Comparison of ENCODE assay signal across 8 cellular contexts in the genomic region with DNA sequence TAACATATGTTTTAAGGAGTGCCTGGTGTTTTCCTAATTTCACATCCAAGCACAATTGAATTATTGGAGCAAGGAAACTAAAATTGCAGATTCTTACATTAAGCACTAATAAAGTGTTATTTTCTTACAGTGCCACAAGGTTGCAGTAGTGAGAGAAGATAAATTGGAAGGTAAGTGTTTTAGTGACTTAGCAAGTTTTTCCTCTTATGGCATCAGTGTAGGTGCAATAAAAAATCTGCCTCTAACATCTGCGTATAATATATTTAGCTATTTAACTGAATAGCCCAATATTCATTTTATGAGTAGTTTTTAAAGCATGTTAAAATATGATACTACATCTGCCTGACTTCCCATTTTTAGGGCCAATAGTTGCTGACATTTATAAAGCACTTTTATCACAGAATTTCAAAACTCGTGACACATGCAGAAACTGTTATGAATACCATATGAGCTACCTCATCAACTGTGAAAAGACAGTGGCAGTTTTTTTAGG. TPM values are rescaled to one million over a fixed set of nuclear protein-coding genes. Genes with fewer than 3 reads are reported as not detected.
DNase-seq lines count a peak whose midpoint lies in the region; ATAC-seq and TF ChIP-seq lines count a peak whose summit lies in the region.

No MANE protein-coding gene starts in this region.

- H3K9me3 Mint-ChIP-seq in activated naive CD4-positive, alpha-beta T cell treated with anti-CD3 and anti-CD28 coated beads, Interleukin-2, amount 50 U/mL, for 72 hours = no peaks in the 10 kb centered on the region

- no peak overlapping the region for H3K27ac Mint-ChIP-seq in activated naive CD4-positive, alpha-beta T cell treated with anti-CD3 and anti-CD28 coated beads, Interleukin-2, amount 50 U/mL, for 72 hours

- CTCF ChIA-PET in GM10248 (lab: Yijun Ruan, JAX) = interaction anchor here (0.8 to 2.6 kb wide), 8 partner anchors 11 to 121 kb away, joined by 3 to 13 read pairs (median 4); no protein-coding TSS in a partner anchor

- peak; percentile 92 for ATAC-seq in omental fat pad (ENCODE audit: low FRiP score)
- ATAC-seq in activated naive CD4-positive, alpha-beta T cell treated with anti-CD3 and anti-CD28 coated beads, Interleukin-2, amount 50 U/mL, for 72 hours = no peak

- POLR2A ChIA-PET in GM10248 (lab: Yijun Ruan, JAX) = no interaction called here

- DNase-seq in GM10248 (ENCODE audit: extremely low spot score) (peak; percentile 31), NCI-H69 (lab: John Stamatoyannopoulos, UW) (peak; percentile 49), epithelial cell of proximal tubule (ENCODE audit: low read depth) (no peak), omental fat pad (ENCODE audit: low spot score) (no peak), mesenteric fat pad (ENCODE audit: low spot score) (no peak)
- DNase-seq in effector CD8-positive, alpha-beta T cell (lab: John Stamatoyannopoulos, UW) = no peak
- no peak for DNase-seq in activated naive CD4-positive, alpha-beta T cell treated with anti-CD3 and anti-CD28 coated beads, Interleukin-2, amount 50 U/mL, for 72 hours (ENCODE audit: low spot score in 2 of 2)
- DNase-seq in stimulated activated naive CD4-positive, alpha-beta T cell (lab: John Stamatoyannopoulos, UW) = no peak

- peak; percentile 34 for TF ChIP-seq CTCF in GM10248 (IDR thresholded peaks at IDR 0.05; ENCODE audit: control extremely low read depth, extremely low read depth, low read depth, missing control alignments)
- TF ChIP-seq CTCF in epithelial cell of proximal tubule (conservative IDR thresholded peaks at IDR 0.05; ENCODE audit: low read depth, low read length) = peak; percentile 53
- TF ChIP-seq CTCF in omental fat pad (IDR thresholded peaks at IDR 0.05) = no peak

- H3K4me3 ChIP-seq in epithelial cell of proximal tubule (ENCODE audit: low read depth, low read length) = no peak overlapping the region

- H3K36me3 Mint-ChIP-seq in activated naive CD4-positive, alpha-beta T cell treated with anti-CD3 and anti-CD28 coated beads, Interleukin-2, amount 50 U/mL, for 72 hours = peaks cover 3 to 5% of the 10 kb centered on the region in 2 donors

RNA-seq across cellular contexts. Expression of gene POLD3, which starts 19.0 kb away (rescaled TPM):
- total RNA-seq in epithelial cell of proximal tubule (16.7 and 18.8 TPM in 2 replicates), omental fat pad (10 to 100 TPM in 3 of 4 donors, 1 to 10 TPM in 1; 9.7 to 17.5 (median 12.1) TPM), mesenteric fat pad (12.5 TPM)
- total RNA-seq in activated naive CD4-positive, alpha-beta T cell treated with anti-CD3 and anti-CD28 coated beads, Interleukin-2, amount 50 U/mL, for 72 hours = 10 to 100 TPM; 65.9 to 79.3 TPM

Comparison
In these comparisons a context has a peak if more than half of its experiments do, and no peak if none do; other contexts are left out.
1. DNase-seq: peak in GM10248 (single experiment) and NCI-H69 (single experiment); none in epithelial cell of proximal tubule (single experiment), omental fat pad (single experiment), effector CD8-positive, alpha-beta T cell (single experiment), mesenteric fat pad (single experiment), activated naive CD4-positive, alpha-beta T cell treated with anti-CD3 and anti-CD28 coated beads, Interleukin-2, amount 50 U/mL, for 72 hours (0 of 2) and stimulated activated naive CD4-positive, alpha-beta T cell (0 of 6).
2. CTCF ChIP-seq: peak in GM10248 (single experiment) and epithelial cell of proximal tubule (single experiment); none in omental fat pad (0 of 3).